ENCODE assay signal across 12 cellular contexts in genomic region chr5:134131578-134132350, GRCh38. TPM values are rescaled to one million over a fixed set of nuclear protein-coding genes. Genes with fewer than 3 reads are reported as not detected.
A peak's percentile ranks its signal among the peaks of the same experiment; 100 is the strongest.
DNase-seq lines count a peak whose midpoint lies in the region; ATAC-seq and TF ChIP-seq lines count a peak whose summit lies in the region.
"Had no signal": no experiment of that assay in that cellular context is flagged by ENCODE, and none has a peak within 500 bp of the region (broad histone marks: within the 10 kb centered on the region; RNA-seq: fewer than 3 reads in every experiment).

No MANE protein-coding gene starts in this region.

- CTCF ChIA-PET in SK-N-SH (lab: Yijun Ruan, JAX), result interaction anchor here (1.0 to 11.5 kb wide), 5 partner anchors 8 to 92 kb away, joined by 3 to 152 read pairs (median 12); no protein-coding TSS in a partner anchor

- ATAC-seq in sciatic nerve, result no peak

- TF ChIP-seq CTCF in Peyer's patch (IDR thresholded peaks at IDR 0.05) (no peak), chondrocyte (IDR thresholded peaks at IDR 0.05) (no peak), SK-N-SH (IDR thresholded peaks at IDR 0.05) (no peak)

- H3K9me3 ChIP-seq in Peyer's patch, result no peaks in the 10 kb centered on the region
- no peaks in the 10 kb centered on the region for H3K9me3 ChIP-seq in SK-N-SH
- H3K9me3 ChIP-seq in GM23248 (ENCODE audit: low read depth), result no peaks in the 10 kb centered on the region

- peaks cover 4% of the 10 kb centered on the region for H3F3A ChIP-seq in SK-N-SH (replicated peaks; ENCODE audit: insufficient read depth)
- H3F3A ChIP-seq in GM23248 (ENCODE audit: insufficient read depth), result no peaks in the 10 kb centered on the region

- intact Hi-C loops in sciatic nerve (cut with DNase I), result no loop called here

- TF ChIP-seq RAD21 in SK-N-SH (IDR thresholded peaks at IDR 0.05; ENCODE audit: low read length), result no peak

- H3K4me1 Mint-ChIP-seq in chondrocyte (ENCODE audit: low read depth), result peaks cover 12% of the 10 kb centered on the region

- H3K9me3 Mint-ChIP-seq in chondrocyte (ENCODE audit: low read depth), result no peaks in the 10 kb centered on the region

- POLR2A ChIA-PET in SK-N-SH (lab: Yijun Ruan, JAX), result no interaction called here

- H4K20me1 ChIP-seq in SK-N-SH (ENCODE audit: insufficient read depth), result peaks cover 13% of the 10 kb centered on the region; the same call in 1 of the 2 replicates
- no peaks in the 10 kb centered on the region for H4K20me1 ChIP-seq in GM23248 (ENCODE audit: insufficient read depth)

- peaks cover 11% of the 10 kb centered on the region for H3K36me3 Mint-ChIP-seq in chondrocyte (ENCODE audit: low read depth)

- H3K27ac ChIP-seq in Peyer's patch (peak overlapping the region; percentile 6 to 83 (median 43)), SK-N-SH (ENCODE audit: low read depth in 2 of 2, low read length in 1 of 2) (peak overlapping the region in 1 of 2 experiments; percentile 30; a peak in 1 of 4 replicates), GM23248 (no peak overlapping the region)

- H3K27ac Mint-ChIP-seq in chondrocyte (ENCODE audit: unreplicated experiment), result no peak overlapping the region

- 97% methylated on average over 5 of the region's 7 CpGs for WGBS in SK-N-SH (ENCODE audit: low lambda C conversion rate)
- 92 to 94% methylated on average over 7 of the region's 7 CpGs for WGBS in GM23248 (ENCODE audit: low coverage in 1 of 2, low lambda C conversion rate in 2 of 2, missing lambda C conversion rate in 2 of 2), 2 experiments

- H3K4me3 ChIP-seq in Peyer's patch (no peak overlapping the region), SK-N-SH (ENCODE audit: low read depth in 2 of 2, low read length in 1 of 2) (no peak overlapping the region), GM23248 (no peak overlapping the region)

- no peaks in the 10 kb centered on the region for H3K27me3 ChIP-seq in Peyer's patch
- H3K27me3 ChIP-seq in SK-N-SH (ENCODE audit: insufficient read depth), result no peaks in the 10 kb centered on the region
- H3K27me3 ChIP-seq in GM23248 (replicated peaks; ENCODE audit: insufficient read depth), result no peaks in the 10 kb centered on the region

- H3K9ac ChIP-seq in SK-N-SH, result no peak overlapping the region
- no peak overlapping the region for H3K9ac ChIP-seq in GM23248

- TF ChIP-seq POLR2A in Peyer's patch (IDR thresholded peaks at IDR 0.05), result no peak

- in situ Hi-C loops in GM23248 (cut with MboI), result no loop called here

- no peak for TF ChIP-seq EP300 in SK-N-SH (IDR thresholded peaks at IDR 0.05; ENCODE audit: borderline replicate concordance in 1 of 2, low read depth in 1 of 2, low read length in 1 of 2)

- H3K9me2 ChIP-seq in SK-N-SH (no peaks in the 10 kb centered on the region), GM23248 (ENCODE audit: insufficient read depth) (no peaks in the 10 kb centered on the region)

- DNase-seq in activated effector memory CD4-positive, alpha-beta T cell treated with anti-CD3 and anti-CD28 coated beads, Interleukin-2, amount 50 U/mL, for 16 hours, result peak; percentile 63
- DNase-seq in activated effector memory CD4-positive, alpha-beta T cell treated with Interleukin-2 at 50 U/mL for 16 hours, result no peak
- peak in 2 of 3 donors; percentile 40 to 44 for DNase-seq in Peyer's patch
- DNase-seq in chondrocyte (ENCODE audit: low spot score), result peak; percentile 80
- DNase-seq in sciatic nerve (ENCODE audit: low spot score), result peak; percentile 42
- DNase-seq in SK-N-SH, result no peak
- no peak for DNase-seq in GM03348 (ENCODE audit: low spot score)
- no peak for DNase-seq in GM23248
- DNase-seq: dermis blood vessel endothelial cell, NCI-H1417, NCI-H446, nucleus accumbens had no signal

- H3K4me3 Mint-ChIP-seq in chondrocyte (ENCODE audit: unreplicated experiment), result no peak overlapping the region

- H3K4me2 ChIP-seq in SK-N-SH (no peak overlapping the region), GM23248 (ENCODE audit: unreplicated experiment) (no peak overlapping the region)

- H3K4me1 ChIP-seq in Peyer's patch (peaks cover 0 to 67% (median 23%) of the 10 kb centered on the region in 4 donors), SK-N-SH (ENCODE audit: control insufficient read depth in 1 of 2, insufficient read depth in 2 of 2, low read depth in 1 of 2, low read length in 1 of 2) (peaks cover 13 to 75% of the 10 kb centered on the region in 2 experiments; a peak in 2 of 4 replicates), GM23248 (ENCODE audit: insufficient read depth) (no peaks in the 10 kb centered on the region)

- no peaks in the 10 kb centered on the region for H3K79me2 ChIP-seq in SK-N-SH (ENCODE audit: insufficient read depth)
- peaks cover 39% of the 10 kb centered on the region for H3K79me2 ChIP-seq in GM23248 (ENCODE audit: insufficient read depth)

- H3K27me3 Mint-ChIP-seq in chondrocyte (ENCODE audit: low read depth), result no peaks in the 10 kb centered on the region

- H2AFZ ChIP-seq in SK-N-SH (ENCODE audit: low read depth) (no peak overlapping the region), GM23248 (no peak overlapping the region)

- H3K36me3 ChIP-seq in Peyer's patch (peaks cover 0 to 34% (median 0%) of the 10 kb centered on the region in 3 donors), SK-N-SH (replicated peaks in 1 of 2; ENCODE audit: control insufficient read depth in 1 of 2, insufficient read depth in 2 of 2, low read length in 1 of 2) (peaks cover 4 to 44% of the 10 kb centered on the region in 2 experiments), GM23248 (ENCODE audit: low read depth) (peaks cover 8% of the 10 kb centered on the region; the same call in 1 of the 2 replicates)

TF ChIP-seq in SK-N-SH, 30 proteins besides CTCF, POLR2A, EP300 and RAD21:
- TF ChIP-seq FOXJ3 (CRISPR knock-in tag; IDR thresholded peaks at IDR 0.05), result no peak
- TF ChIP-seq POLR2AphosphoS5 (IDR thresholded peaks at IDR 0.05; ENCODE audit: low read depth, low read length), result no peak
- no peak for TF ChIP-seq TEAD4 (IDR thresholded peaks at IDR 0.05; ENCODE audit: borderline replicate concordance, insufficient read depth)
- TF ChIP-seq FOSL2 (IDR thresholded peaks at IDR 0.05; ENCODE audit: borderline replicate concordance, low read depth), result no peak
- no peak for TF ChIP-seq ZBTB33 (IDR thresholded peaks at IDR 0.05; ENCODE audit: borderline replicate concordance, low read depth)
- no peak for TF ChIP-seq FOXM1 (IDR thresholded peaks at IDR 0.05; ENCODE audit: low read depth)
- no peak for TF ChIP-seq ELF1 (IDR thresholded peaks at IDR 0.05)
- no peak for TF ChIP-seq TAF1 (IDR thresholded peaks at IDR 0.05; ENCODE audit: borderline replicate concordance, low read depth, low read length)

RNA-seq across cellular contexts. Expression of gene TCF7, which starts 17.3 kb away (rescaled TPM):
- 10 to 100 TPM; 11.8 to 32.2 (median 22.0) TPM for total RNA-seq in Peyer's patch
- 0.53 to 1.2 TPM (median 0.55 TPM) in 3 replicates for total RNA-seq in chondrocyte
- total RNA-seq in sciatic nerve, result 8.5 TPM
- polyA plus RNA-seq in SK-N-SH (2012; rRNA removed), result 2.3 and 2.7 TPM in 2 replicates
- 1.9 and 2.9 TPM in 2 replicates for polyA plus RNA-seq in SK-N-SH (2012; cell fraction: cytosol; rRNA removed)
- 4.0 and 4.4 TPM in 2 replicates for polyA plus RNA-seq in SK-N-SH (2012; cell fraction: nucleus; rRNA removed)
- total RNA-seq in GM23248 (2014; rRNA removed; shearing (Covaris generic)), result 1.4 and 2.5 TPM in 2 replicates
- 2.4 and 2.7 TPM in 2 replicates for polyA plus RNA-seq in GM23248 (2016; fragmentation: Nextera tagmentation; extraction: Ambion mirVana)

RNA-seq across cellular contexts. Expression of gene SKP1, which starts 45.0 kb away (rescaled TPM):
- total RNA-seq in Peyer's patch, result 100 to 1,000 TPM in 3 of 4 donors, 10 to 100 TPM in 1; 89.4 to 155 (median 129) TPM
- 248 to 338 TPM (median 256 TPM) in 3 replicates for total RNA-seq in chondrocyte
- 295 TPM for total RNA-seq in sciatic nerve
- 407 and 428 TPM in 2 replicates for polyA plus RNA-seq in SK-N-SH (2012; rRNA removed)
- 621 and 939 TPM in 2 replicates for polyA plus RNA-seq in SK-N-SH (2012; cell fraction: cytosol; rRNA removed)
- 127 and 233 TPM in 2 replicates for polyA plus RNA-seq in SK-N-SH (2012; cell fraction: nucleus; rRNA removed)
- 238 and 245 TPM in 2 replicates for total RNA-seq in GM23248 (2014; rRNA removed; shearing (Covaris generic))
- 1,125 and 1,145 TPM in 2 replicates for polyA plus RNA-seq in GM23248 (2016; fragmentation: Nextera tagmentation; extraction: Ambion mirVana)

Comparison
In these comparisons a context has a peak if more than half of its experiments do, and no peak if none do; other contexts are left out.
1. DNase-seq: peak in activated effector memory CD4-positive, alpha-beta T cell treated with anti-CD3 and anti-CD28 coated beads, Interleukin-2, amount 50 U/mL, for 16 hours (single experiment), Peyer's patch (2 of 3), chondrocyte (single experiment) and sciatic nerve (single experiment); none in activated effector memory CD4-positive, alpha-beta T cell treated with Interleukin-2 at 50 U/mL for 16 hours (single experiment), SK-N-SH (single experiment), GM03348 (single experiment) and GM23248 (single experiment).